Comparison of ENCODE assay signal across 25 cellular contexts in genomic region chr5:74991522-74991921, GRCh38.
A peak's percentile ranks its signal among the peaks of the same experiment; 100 is the strongest.
DNase-seq lines count a peak whose midpoint lies in the region; ATAC-seq, FAIRE-seq and TF ChIP-seq lines count a peak whose summit lies in the region.
"Had no signal": no experiment of that assay in that cellular context is flagged by ENCODE, and none has a peak within 500 bp of the region (broad histone marks: within the 10 kb centered on the region; RNA-seq: fewer than 3 reads in every experiment).

No MANE protein-coding gene starts in this region.

- intact Hi-C loops in K562 (cut with micrococcal nuclease) (no loop called here), HepG2 (cut with micrococcal nuclease; ENCODE audit: unreplicated experiment) (no loop called here)

- POLR2A ChIA-PET in A549 (lab: Yijun Ruan, JAX) (no interaction called here), K562 (lab: Yijun Ruan, JAX) (no interaction called here), HepG2 (lab: Yijun Ruan, JAX) (no interaction called here)
- POLR2A ChIA-PET in CD8-positive, alpha-beta memory T cell (lab: Charles Lee): no interaction called here

- no peak overlapping the region for H3K27ac Mint-ChIP-seq in CD8-positive, alpha-beta memory T cell
- H3K27ac Mint-ChIP-seq: B cell; CD4-positive, alpha-beta T cell; CD8-positive, alpha-beta T cell had no signal

- ATAC-seq in A549: no peak
- no peak for ATAC-seq in K562
- no peak for ATAC-seq in HepG2
- ATAC-seq: CD8-positive, alpha-beta T cell; GM12878 had no signal

- TF ChIP-seq EP300 in A549 (IDR thresholded peaks at IDR 0.05): no peak
- no peak for TF ChIP-seq EP300 in K562 (IDR thresholded peaks at IDR 0.05; ENCODE audit: low read length)
- TF ChIP-seq EP300 in HepG2 (IDR thresholded peaks at IDR 0.05; ENCODE audit: low read depth in 2 of 2, low read length in 2 of 2): no peak
- no peak for TF ChIP-seq EP300 in HepG2 (CRISPR knock-in tag; IDR thresholded peaks at IDR 0.05; ENCODE audit: borderline replicate concordance)

- H3K27me3 ChIP-seq in K562 (ENCODE audit: control insufficient read depth in 2 of 2, insufficient read depth in 2 of 2, low read length in 2 of 2) (no peaks in the 10 kb centered on the region), HepG2 (ENCODE audit: control insufficient read depth in 1 of 2, insufficient read depth in 2 of 2, low read length in 2 of 2) (no peaks in the 10 kb centered on the region), small intestine (ENCODE audit: control insufficient read depth in 2 of 2, insufficient read depth in 2 of 2, low read length in 2 of 2) (no peaks in the 10 kb centered on the region)
- no peaks in the 10 kb centered on the region for H3K27me3 ChIP-seq in CD8-positive, alpha-beta memory T cell (ENCODE audit: insufficient read depth, low read length, poor library complexity, severe bottlenecking)
- H3K27me3 ChIP-seq: BLaER1 treated with 17β-estradiol and CSF1 and Interleukin-3, amounts not matched to agents 10 nM and 100 nM had no signal

- whole genome bisulfite sequencing in A549 (ENCODE audit: missing lambda C conversion rate): 3% methylated on average over 2 of the region's 2 CpGs
- WGBS in K562 (ENCODE audit: insufficient coverage, low coverage, missing lambda C conversion rate): 0% methylated on average over 2 of the region's 2 CpGs
- 28% methylated on average over 2 of the region's 2 CpGs for WGBS in HepG2 (ENCODE audit: low lambda C conversion rate)
- 48 to 70% (median 61%) methylated on average over 2 of the region's 2 CpGs for WGBS in small intestine, 3 donors

- H3K9me3 Mint-ChIP-seq in CD8-positive, alpha-beta memory T cell: peaks cover 0 to 5% (median 4%) of the 10 kb centered on the region in 5 donors

- H3K4me3 ChIP-seq in A549 (no peak overlapping the region), K562 (no peak overlapping the region), HepG2 (replicated peaks in 1 of 3; ENCODE audit: insufficient read depth in 1 of 3, low read depth in 2 of 3, low read length in 3 of 3) (no peak overlapping the region), small intestine (ENCODE audit: low read depth in 1 of 2, low read length in 2 of 2) (no peak overlapping the region)
- H3K4me3 ChIP-seq in CD8-positive, alpha-beta memory T cell (ENCODE audit: low read length): no peak overlapping the region
- H3K4me3 ChIP-seq: BLaER1 treated with 17β-estradiol and CSF1 and Interleukin-3, amounts not matched to agents 10 nM and 100 nM; GM12878 had no signal

- H3K27me3 Mint-ChIP-seq in CD8-positive, alpha-beta memory T cell: peaks cover 0 to 3% of the 10 kb centered on the region in 2 donors
- H3K27me3 Mint-ChIP-seq: CD4-positive, alpha-beta T cell had no signal

- H3K9me1 ChIP-seq in K562 (ENCODE audit: control insufficient read depth, insufficient read depth, low read length): no peaks in the 10 kb centered on the region

- CTCF ChIA-PET in A549 (lab: Yijun Ruan, JAX): interaction anchor here (1.2 kb wide), 1 partner anchor 9 kb away, joined by 3 read pairs; no protein-coding TSS in a partner anchor
- CTCF ChIA-PET in K562 (lab: Yijun Ruan, JAX; ENCODE audit: low intra/inter-chr PET ratio): no interaction called here
- CTCF ChIA-PET in HepG2 (lab: Yijun Ruan, JAX; ENCODE audit: low intra/inter-chr PET ratio, low total read pairs): no interaction called here
- CTCF ChIA-PET in CD8-positive, alpha-beta memory T cell (lab: Charles Lee): no interaction called here

- TF ChIP-seq POLR2A in A549 (IDR thresholded peaks at IDR 0.05; ENCODE audit: low read length) (no peak), K562 (conservative IDR thresholded peaks at IDR 0.05) (no peak), HepG2 (IDR thresholded peaks at IDR 0.05; ENCODE audit: insufficient read depth in 1 of 2, low read depth in 2 of 2, low read length in 2 of 2) (no peak)

- peaks cover 0 to 5% (median 0%) of the 10 kb centered on the region in 3 donors for H3K4me1 Mint-ChIP-seq in CD8-positive, alpha-beta memory T cell
- H3K4me1 Mint-ChIP-seq: B cell had no signal

- H3K9ac ChIP-seq in K562 (ENCODE audit: insufficient read depth in 1 of 2, low read depth in 2 of 2, low read length in 2 of 2) (no peak overlapping the region), HepG2 (ENCODE audit: insufficient read depth, low read depth, low read length) (no peak overlapping the region)
- H3K9ac ChIP-seq: BLaER1 treated with 17β-estradiol and CSF1 and Interleukin-3, amounts not matched to agents 10 nM and 100 nM had no signal

- no peak overlapping the region for H3K4me2 ChIP-seq in A549
- H3K4me2 ChIP-seq in K562 (ENCODE audit: insufficient read depth, low read length): no peak overlapping the region
- no peak overlapping the region for H3K4me2 ChIP-seq in HepG2 (ENCODE audit: low read depth, low read length)
- H3K4me2 ChIP-seq: BLaER1 treated with 17β-estradiol and CSF1 and Interleukin-3, amounts not matched to agents 10 nM and 100 nM had no signal

- no peaks in the 10 kb centered on the region for H3K79me2 ChIP-seq in K562 (ENCODE audit: control insufficient read depth, insufficient read depth, low read length)
- no peaks in the 10 kb centered on the region for H3K79me2 ChIP-seq in HepG2 (ENCODE audit: insufficient read depth, low read length)

- BruUV-seq in K562 (replicated peaks; lab: Mats Ljungman, UMichigan) (no TSS peak), HepG2 (replicated peaks; lab: Mats Ljungman, UMichigan) (no TSS peak)

- H3K4me1 ChIP-seq in A549: no peaks in the 10 kb centered on the region
- H3K4me1 ChIP-seq in K562 (replicated peaks in 1 of 2; ENCODE audit: control insufficient read depth in 2 of 2, insufficient read depth in 2 of 2, low read length in 2 of 2): no peaks in the 10 kb centered on the region
- H3K4me1 ChIP-seq in HepG2 (ENCODE audit: insufficient read depth, low read length): peaks cover 41% of the 10 kb centered on the region
- H3K4me1 ChIP-seq in small intestine (ENCODE audit: control insufficient read depth in 2 of 2, insufficient read depth in 1 of 2, low read depth in 1 of 2, low read length in 1 of 2): peaks cover 0 to 4% of the 10 kb centered on the region in 2 donors
- H3K4me1 ChIP-seq in CD8-positive, alpha-beta memory T cell (ENCODE audit: insufficient read depth, low read length): no peaks in the 10 kb centered on the region
- H3K4me1 ChIP-seq: BLaER1 treated with 17β-estradiol and CSF1 and Interleukin-3, amounts not matched to agents 10 nM and 100 nM had no signal

- peaks cover 0 to 17% (median 4%) of the 10 kb centered on the region in 3 donors for H3K36me3 Mint-ChIP-seq in CD8-positive, alpha-beta memory T cell
- H3K36me3 Mint-ChIP-seq: CD8-positive, alpha-beta T cell had no signal

- TF ChIP-seq CTCF in A549 (IDR thresholded peaks at IDR 0.05): no peak
- TF ChIP-seq CTCF in K562 (IDR thresholded peaks at IDR 0.05 in 2 of 3, conservative IDR thresholded peaks at IDR 0.05 in 1 of 3; ENCODE audit: insufficient read depth in 2 of 3, low read depth in 1 of 3, low read length in 3 of 3): no peak
- no peak for TF ChIP-seq CTCF in HepG2 (CRISPR knock-in tag; IDR thresholded peaks at IDR 0.05)

- H3K27ac ChIP-seq in A549 (no peak overlapping the region), K562 (ENCODE audit: extremely low read depth, low read depth, low read length) (no peak overlapping the region), HepG2 (ENCODE audit: extremely low read length, insufficient read depth, low read length) (no peak overlapping the region), small intestine (ENCODE audit: low read depth in 1 of 2, low read length in 1 of 2) (no peak overlapping the region)
- H3K27ac ChIP-seq in CD8-positive, alpha-beta memory T cell (ENCODE audit: low read depth, low read length): no peak overlapping the region
- H3K27ac ChIP-seq: 22Rv1; BLaER1 treated with 17β-estradiol and CSF1 and Interleukin-3, amounts not matched to agents 10 nM and 100 nM; C4-2B had no signal

- FAIRE-seq in A549 (lab: Jason Lieb, UNC): no peak
- no peak for FAIRE-seq in K562 (lab: Jason Lieb, UNC)
- FAIRE-seq in HepG2 (lab: Jason Lieb, UNC): no peak
- no peak for FAIRE-seq in small intestine (lab: Jason Lieb, UNC)
- FAIRE-seq: GM12878, GM12892, GM18507 had no signal

- H3K36me3 ChIP-seq in K562 (ENCODE audit: control insufficient read depth, insufficient read depth, low read length) (no peaks in the 10 kb centered on the region), HepG2 (replicated peaks in 1 of 2; ENCODE audit: control insufficient read depth in 1 of 2, insufficient read depth in 2 of 2, low read length in 2 of 2) (no peaks in the 10 kb centered on the region), small intestine (ENCODE audit: control insufficient read depth in 2 of 2, insufficient read depth in 2 of 2, low read length in 2 of 2) (no peaks in the 10 kb centered on the region)
- no peaks in the 10 kb centered on the region for H3K36me3 ChIP-seq in CD8-positive, alpha-beta memory T cell (ENCODE audit: insufficient read depth, low read length)
- H3K36me3 ChIP-seq: BLaER1 treated with 17β-estradiol and CSF1 and Interleukin-3, amounts not matched to agents 10 nM and 100 nM had no signal

- H4K20me1 ChIP-seq in K562 (replicated peaks; ENCODE audit: control insufficient read depth, insufficient read depth, low read length) (no peaks in the 10 kb centered on the region), HepG2 (ENCODE audit: insufficient read depth, low read length) (no peaks in the 10 kb centered on the region)
- H4K20me1 ChIP-seq: BLaER1 treated with 17β-estradiol and CSF1 and Interleukin-3, amounts not matched to agents 10 nM and 100 nM had no signal

- H3K4me3 Mint-ChIP-seq in CD8-positive, alpha-beta memory T cell: no peak overlapping the region
- H3K4me3 Mint-ChIP-seq: B cell; CD4-positive, alpha-beta T cell; CD8-positive, alpha-beta T cell had no signal

- H3K9me3 ChIP-seq in A549: 0 out of 3 replicates have a peak, but pooled peaks cover 8% of the 10 kb centered on the region
- H3K9me3 ChIP-seq in K562 (replicated peaks; ENCODE audit: control insufficient read depth, insufficient read depth, low read depth, low read length): no peaks in the 10 kb centered on the region
- no peaks in the 10 kb centered on the region for H3K9me3 ChIP-seq in HepG2 (ENCODE audit: low read length)
- H3K9me3 ChIP-seq in small intestine (ENCODE audit: control insufficient read depth, low read depth): no peaks in the 10 kb centered on the region
- H3K9me3 ChIP-seq in CD8-positive, alpha-beta memory T cell (ENCODE audit: low read length): no peaks in the 10 kb centered on the region

- in situ Hi-C loops in K562 (cut with MboI): no loop called here
- in situ Hi-C loops in HepG2 (cut with HindIII; ENCODE audit: extremely low pct_ligation_motif_present, low pct_unique_long_range_greater_than_20kb): no loop called here

- TF ChIP-seq RAD21 in A549 (conservative IDR thresholded peaks at IDR 0.05 in 1 of 2, IDR thresholded peaks at IDR 0.05 in 1 of 2) (no peak), K562 (CRISPR knock-in tag; conservative IDR thresholded peaks at IDR 0.05 in 1 of 2, IDR thresholded peaks at IDR 0.05 in 1 of 2) (no peak), HepG2 (CRISPR knock-in tag; IDR thresholded peaks at IDR 0.05) (no peak)

- H2AFZ ChIP-seq in K562 (ENCODE audit: low read depth, low read length) (no peak overlapping the region), HepG2 (ENCODE audit: low read length) (no peak overlapping the region)

- DNase-seq in A549 (ENCODE audit: low read depth in 1 of 2, low spot score in 1 of 2) (no peak), K562 (ENCODE audit: extremely low read depth in 1 of 4, low spot score in 3 of 4) (no peak), HepG2 (ENCODE audit: low spot score) (no peak), small intestine (peak; percentile 77), ureter (ENCODE audit: low spot score) (no peak), AML-193 (lab: John Stamatoyannopoulos, UW) (no peak)
- no peak for DNase-seq in CD8-positive, alpha-beta memory T cell
- DNase-seq: ACHN; CD4-positive, alpha-beta T cell; CD8-positive, alpha-beta T cell; COR-L47; DMS 273 treated with DMSO at 0.1 percent for 48 hours; DMS153; DMS53; DMS79; DND-41; EL; GDM1 had no signal
